23 cellular contexts compared by ENCODE assay signal in the genomic region with DNA sequence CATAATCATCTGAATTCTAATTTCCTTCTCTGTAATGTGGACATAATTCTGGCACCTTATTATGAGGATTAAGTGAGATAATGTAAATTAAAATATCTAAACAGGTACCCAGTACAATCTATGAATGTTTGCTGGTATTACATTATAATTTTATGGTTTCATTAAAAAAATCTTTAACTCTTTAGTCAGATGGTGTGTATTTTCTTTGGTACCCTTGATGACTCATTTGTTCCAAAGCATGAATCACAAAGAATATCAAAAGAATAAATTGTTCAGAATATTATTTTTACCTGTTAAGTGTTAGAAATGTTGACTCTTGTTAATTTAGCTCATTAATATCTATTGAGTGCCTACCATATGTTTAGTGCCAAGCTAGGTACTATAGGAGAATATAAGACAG.
A peak's percentile ranks its signal among the peaks of the same experiment; 100 is the strongest.
DNase-seq lines count a peak whose midpoint lies in the region; ATAC-seq and TF ChIP-seq lines count a peak whose summit lies in the region.
"Had no signal": no experiment of that assay in that cellular context is flagged by ENCODE, and none has a peak within 500 bp of the region (broad histone marks: within the 10 kb centered on the region; RNA-seq: fewer than 3 reads in every experiment).

No MANE protein-coding gene starts in this region.

- no peaks in the 10 kb centered on the region for H3K79me2 ChIP-seq in mammary epithelial cell (ENCODE audit: insufficient read depth, low read length)

- BruUV-seq in mammary epithelial cell (replicated peaks; lab: Mats Ljungman, UMichigan): no TSS peak

- DNase-seq in activated CD4-positive, CD25-positive, alpha-beta regulatory T cell (lab: John Stamatoyannopoulos, UW): no peak
- DNase-seq in mammary epithelial cell (peak; percentile 32), fibroblast of the conjunctiva (ENCODE audit: low read depth) (peak; percentile 9), upper lobe of right lung (no peak), NCI-H2196 (lab: John Stamatoyannopoulos, UW; ENCODE audit: unreplicated experiment) (no peak), DMS153 treated with DMSO at 0.1 percent for 48 hours (lab: John Stamatoyannopoulos, UW; ENCODE audit: unreplicated experiment) (no peak)
- DNase-seq: 8988T; activated CD4-positive, CD25-positive, alpha-beta regulatory T cell treated with anti-CD3 and anti-CD28 coated beads, Interleukin-2, amount 50 U/mL, for 72 hours; activated naive CD8-positive, alpha-beta T cell treated with anti-CD3 and anti-CD28 coated beads, Interleukin-2, amount 50 U/mL, for 24 hours; lower lobe of right lung; naive thymus-derived CD4-positive, alpha-beta T cell; NCI-H1105; NCI-H2107; NCI-H524 treated with DMSO at 0.1 percent for 48 hours; stimulated activated CD4-positive, alpha-beta T cell treated with anti-CD3 and anti-CD28 coated beads, Interleukin-4, amount 100 ng/mL, for 4 hours; T-helper 9 cell had no signal

- TF ChIP-seq CTCF in mammary epithelial cell (conservative IDR thresholded peaks at IDR 0.05 in 1 of 2, IDR thresholded peaks at IDR 0.05 in 1 of 2; ENCODE audit: extremely low read depth in 1 of 2, insufficient read depth in 1 of 2, low read depth in 1 of 2, low read length in 2 of 2) (no peak), upper lobe of right lung (IDR thresholded peaks at IDR 0.05) (no peak)

- H3K36me3 ChIP-seq in mammary epithelial cell (ENCODE audit: insufficient read depth, low read length): no peaks in the 10 kb centered on the region
- peaks cover 8% of the 10 kb centered on the region for H3K36me3 ChIP-seq in upper lobe of right lung
- H3K36me3 ChIP-seq: lower lobe of right lung, SJSA1 had no signal

- ATAC-seq in activated CD4-positive, CD25-positive, alpha-beta regulatory T cell treated with anti-CD3 and anti-CD28 coated beads, Interleukin-2, amount 50 U/mL, for 24 hours: peak; percentile 10 to 32
- ATAC-seq in upper lobe of right lung (no peak), GM19452 (IDR thresholded peaks at IDR 0.05; ENCODE audit: unreplicated experiment) (no peak)
- ATAC-seq: activated naive CD8-positive, alpha-beta T cell treated with anti-CD3 and anti-CD28 coated beads, Interleukin-2, amount 50 U/mL, for 24 hours; naive thymus-derived CD4-positive, alpha-beta T cell had no signal

- H4K20me1 ChIP-seq in mammary epithelial cell (ENCODE audit: insufficient read depth, low read length): no peaks in the 10 kb centered on the region

- H3K27ac ChIP-seq in mammary epithelial cell (ENCODE audit: insufficient read depth, low read depth, low read length): peak overlapping the region; percentile 25
- peak overlapping the region; percentile 58 for H3K27ac ChIP-seq in upper lobe of right lung
- H3K27ac ChIP-seq: BLaER1 treated with 17β-estradiol and CSF1 and Interleukin-3, amounts not matched to agents 10 nM and 100 nM; lower lobe of right lung; parathyroid adenoma; SJSA1; suprapubic skin had no signal

- CTCF ChIA-PET in mammary epithelial cell (lab: Charles Lee; ENCODE audit: low non-redundant PET): no interaction called here

- no peak overlapping the region for H2AFZ ChIP-seq in mammary epithelial cell (ENCODE audit: low read depth, low read length)
- H2AFZ ChIP-seq: parathyroid adenoma had no signal

- intact Hi-C loops in mammary epithelial cell (cut with micrococcal nuclease) (no loop called here), upper lobe of right lung (cut with DNase I) (no loop called here)

- H3K9ac ChIP-seq in mammary epithelial cell (ENCODE audit: insufficient read depth, low read length): no peak overlapping the region
- H3K9ac ChIP-seq: BLaER1 treated with 17β-estradiol and CSF1 and Interleukin-3, amounts not matched to agents 10 nM and 100 nM; parathyroid adenoma had no signal

- no peak overlapping the region for H3K4me2 ChIP-seq in mammary epithelial cell (ENCODE audit: insufficient read depth, low read depth, low read length)
- H3K4me2 ChIP-seq: smooth muscle cell had no signal

- peaks cover 15% of the 10 kb centered on the region for H3K4me1 ChIP-seq in mammary epithelial cell (ENCODE audit: insufficient read depth, low read length)
- H3K4me1 ChIP-seq in upper lobe of right lung: peaks cover 6% of the 10 kb centered on the region
- H3K4me1 ChIP-seq: parathyroid adenoma, suprapubic skin had no signal

- H3K9me3 ChIP-seq in mammary epithelial cell (replicated peaks; ENCODE audit: insufficient read depth, low read length) (no peaks in the 10 kb centered on the region), upper lobe of right lung (no peaks in the 10 kb centered on the region)
- H3K9me3 ChIP-seq: BLaER1 treated with 17β-estradiol and CSF1 and Interleukin-3, amounts not matched to agents 10 nM and 100 nM; lower lobe of right lung; SJSA1; suprapubic skin had no signal

- H3K27me3 ChIP-seq in mammary epithelial cell (ENCODE audit: insufficient read depth, low read length): no peaks in the 10 kb centered on the region
- H3K27me3 ChIP-seq in upper lobe of right lung: no peaks in the 10 kb centered on the region
- H3K27me3 ChIP-seq: BLaER1 treated with 17β-estradiol and CSF1 and Interleukin-3, amounts not matched to agents 10 nM and 100 nM; SJSA1; suprapubic skin had no signal

- H3K4me3 ChIP-seq in mammary epithelial cell (replicated peaks in 1 of 3; ENCODE audit: insufficient read depth in 1 of 3, low read depth in 2 of 3, low read length in 3 of 3): no peak overlapping the region
- no peak overlapping the region for H3K4me3 ChIP-seq in upper lobe of right lung
- H3K4me3 ChIP-seq: BLaER1 treated with 17β-estradiol and CSF1 and Interleukin-3, amounts not matched to agents 10 nM and 100 nM; lower lobe of right lung; SJSA1; smooth muscle cell; suprapubic skin had no signal

- in situ Hi-C loops in mammary epithelial cell (cut with MboI; ENCODE audit: low sequenced_read_pairs in 2 of 2): no loop called here

- dilution Hi-C loops in mammary epithelial cell (cut with HindIII; ENCODE audit: low sequenced_read_pairs): no loop called here

Comparison
In these comparisons a context has a peak if more than half of its experiments do, and no peak if none do; other contexts are left out.
1. ATAC-seq: peak in activated CD4-positive, CD25-positive, alpha-beta regulatory T cell treated with anti-CD3 and anti-CD28 coated beads, Interleukin-2, amount 50 U/mL, for 24 hours (2 of 2); none in upper lobe of right lung (single experiment) and GM19452 (single experiment).
2. DNase-seq: peak in mammary epithelial cell (single experiment) and fibroblast of the conjunctiva (single experiment); none in activated CD4-positive, CD25-positive, alpha-beta regulatory T cell (0 of 4), upper lobe of right lung (single experiment), NCI-H2196 (single experiment) and DMS153 treated with DMSO at 0.1 percent for 48 hours (single experiment).